In genomic region chr14:77906446-77906845, GRCh38 we compare ENCODE assay signal across 29 cellular contexts.
"Had no signal": no experiment of that assay in that cellular context is flagged by ENCODE, and none has a peak within 500 bp of the region (broad histone marks: within the 10 kb centered on the region; RNA-seq: fewer than 3 reads in every experiment).

No MANE protein-coding gene starts in this region.

- FAIRE-seq: urothelium cell line had no signal

- H3K4me1 ChIP-seq: suprapubic skin, testis, thyroid gland, tibial artery, tibial nerve, transverse colon, upper lobe of left lung, upper lobe of right lung, uterus, vagina had no signal

- H3K9me3 Mint-ChIP-seq: stimulated activated effector memory CD8-positive, alpha-beta T cell treated with anti-CD3 and anti-CD28 coated beads, Interleukin-12 subunit alpha, Interleukin-12 subunit beta, amount 100 ng/mL, for 72 hours; stimulated activated memory B cell treated with anti-CD40 and anti-IgM and Interleukin-4, amounts not matched to agents 10 μg/mL and 1 μg/mL and 100 μg/mL, for 72 hours; stimulated activated naive CD8-positive, alpha-beta T cell treated with anti-CD3 and anti-CD28 coated beads, Interleukin-15, amount 100 ng/mL, for 72 hours; stimulated activated naive CD8-positive, alpha-beta T cell treated with anti-CD3 and anti-CD28 coated beads, Interleukin-15, Interleukin-2, amounts not matched to agents 100 ng/mL and 50 ng/mL, for 24 hours; type B pancreatic cell had no signal

- H3K27me3 Mint-ChIP-seq: stimulated activated memory B cell treated with anti-CD40 and anti-IgM and Interleukin-4, amounts not matched to agents 10 μg/mL and 1 μg/mL and 100 μg/mL, for 72 hours; stimulated activated naive B cell treated with anti-CD40 and anti-IgM and Interleukin-4, amounts not matched to agents 10 μg/mL and 1 μg/mL and 100 μg/mL, for 72 hours; stimulated activated naive CD8-positive, alpha-beta T cell treated with anti-CD3 and anti-CD28 coated beads, Interleukin-15, amount 100 ng/mL, for 72 hours; stimulated activated naive CD8-positive, alpha-beta T cell treated with anti-CD3 and anti-CD28 coated beads, Interleukin-15, Interleukin-2, amounts not matched to agents 100 ng/mL and 50 ng/mL, for 24 hours had no signal

- DNase-seq: stimulated activated CD4-positive, alpha-beta T cell treated with anti-CD3 and anti-CD28 coated beads, Interleukin-2, amount 100 ng/mL, for 48 hours; stimulated activated CD4-positive, alpha-beta T cell treated with anti-CD3 and anti-CD28 coated beads, Interleukin-4, amount 100 ng/mL, for 1 hour; stimulated activated CD4-positive, alpha-beta T cell treated with anti-CD3 and anti-CD28 coated beads, Interleukin-4, amount 100 ng/mL, for 24 hours; stimulated activated CD4-positive, alpha-beta T cell treated with anti-CD3 and anti-CD28 coated beads, Interleukin-4, amount 100 ng/mL, for 4 hours; stimulated activated CD8-positive, alpha-beta memory T cell treated with anti-CD3 and anti-CD28 coated beads, Interleukin-4, amount 100 ng/mL, for 48 hours; stimulated activated naive B cell treated with anti-CD40 and anti-IgM and Interleukin-4, amounts not matched to agents 10 μg/mL and 1 μg/mL and 100 μg/mL, for 72 hours; stimulated activated naive CD4-positive, alpha-beta T cell; stimulated activated naive CD4-positive, alpha-beta T cell treated with Interleukin-2 at 50 U/mL for 16 hours; stimulated activated naive CD8-positive, alpha-beta T cell treated with anti-CD3 and anti-CD28 coated beads, Interleukin-15, amount 100 ng/mL, for 72 hours; stimulated activated naive CD8-positive, alpha-beta T cell treated with anti-CD3 and anti-CD28 coated beads, Interleukin-15, Interleukin-2, amounts not matched to agents 100 U/mL and 50 U/mL, for 24 hours; stomach; substantia nigra; testis; thyroid gland; tibial artery; transverse colon; trophoblast cell; upper lobe of left lung; upper lobe of right lung; uterus had no signal

- H3K4me1 Mint-ChIP-seq: stimulated activated naive CD8-positive, alpha-beta T cell treated with anti-CD3 and anti-CD28 coated beads, Interleukin-15, amount 100 ng/mL, for 72 hours had no signal

- H3K4me3 ChIP-seq: stomach, suprapubic skin, testis, thoracic aorta, thyroid gland, tibial artery, tibial nerve, transverse colon, upper lobe of left lung, upper lobe of right lung, uterus, vagina had no signal

- H3K27ac ChIP-seq: stomach, suprapubic skin, testis, thoracic aorta, thyroid gland, tibial artery, tibial nerve, transverse colon, upper lobe of left lung, upper lobe of right lung, uterus, vagina had no signal

- H3K36me3 Mint-ChIP-seq: stimulated activated effector memory CD8-positive, alpha-beta T cell treated with anti-CD3 and anti-CD28 coated beads, Interleukin-12 subunit alpha, Interleukin-12 subunit beta, amount 100 ng/mL, for 72 hours had no signal

- H3K4me3 Mint-ChIP-seq: stimulated activated effector memory CD8-positive, alpha-beta T cell treated with anti-CD3 and anti-CD28 coated beads, Interleukin-12 subunit alpha, Interleukin-12 subunit beta, amount 100 ng/mL, for 72 hours; stimulated activated memory B cell treated with anti-CD40 and anti-IgM and Interleukin-4, amounts not matched to agents 10 μg/mL and 1 μg/mL and 100 μg/mL, for 72 hours; stimulated activated naive B cell treated with anti-CD40 and anti-IgM and Interleukin-4, amounts not matched to agents 10 μg/mL and 1 μg/mL and 100 μg/mL, for 72 hours; stimulated activated naive CD8-positive, alpha-beta T cell treated with anti-CD3 and anti-CD28 coated beads, Interleukin-15, amount 100 ng/mL, for 72 hours; stimulated activated naive CD8-positive, alpha-beta T cell treated with anti-CD3 and anti-CD28 coated beads, Interleukin-15, Interleukin-2, amounts not matched to agents 100 ng/mL and 50 ng/mL, for 24 hours; type B pancreatic cell had no signal

- H3K9me3 ChIP-seq: stomach, suprapubic skin, testis, thoracic aorta, thyroid gland, tibial artery, tibial nerve, transverse colon, upper lobe of left lung, upper lobe of right lung, uterus had no signal

- H3K36me3 ChIP-seq: suprapubic skin, thoracic aorta, thyroid gland, transverse colon, upper lobe of left lung, upper lobe of right lung, uterus, vagina had no signal

- H3K27me3 ChIP-seq: stomach, suprapubic skin, testis, thyroid gland, tibial artery, tibial nerve, transverse colon, upper lobe of left lung, upper lobe of right lung, uterus, vagina had no signal

- H3K27ac Mint-ChIP-seq: stimulated activated effector memory CD8-positive, alpha-beta T cell treated with anti-CD3 and anti-CD28 coated beads, Interleukin-12 subunit alpha, Interleukin-12 subunit beta, amount 100 ng/mL, for 72 hours; stimulated activated memory B cell treated with anti-CD40 and anti-IgM and Interleukin-4, amounts not matched to agents 10 μg/mL and 1 μg/mL and 100 μg/mL, for 72 hours; stimulated activated naive B cell treated with anti-CD40 and anti-IgM and Interleukin-4, amounts not matched to agents 10 μg/mL and 1 μg/mL and 100 μg/mL, for 72 hours; stimulated activated naive CD8-positive, alpha-beta T cell treated with anti-CD3 and anti-CD28 coated beads, Interleukin-15, amount 100 ng/mL, for 72 hours; stimulated activated naive CD8-positive, alpha-beta T cell treated with anti-CD3 and anti-CD28 coated beads, Interleukin-15, Interleukin-2, amounts not matched to agents 100 ng/mL and 50 ng/mL, for 24 hours; type B pancreatic cell had no signal

- ATAC-seq: stimulated activated effector memory CD8-positive, alpha-beta T cell treated with anti-CD3 and anti-CD28 coated beads, Interleukin-12 subunit alpha, Interleukin-12 subunit beta, amount 100 ng/mL, for 72 hours; stimulated activated memory B cell treated with anti-CD40 and anti-IgM and Interleukin-4, amounts not matched to agents 10 μg/mL and 1 μg/mL and 100 μg/mL, for 72 hours; stimulated activated naive B cell treated with anti-CD40 and anti-IgM and Interleukin-4, amounts not matched to agents 10 μg/mL and 1 μg/mL and 100 μg/mL, for 72 hours; stimulated activated naive CD8-positive, alpha-beta T cell treated with anti-CD3 and anti-CD28 coated beads, Interleukin-15, amount 100 ng/mL, for 72 hours; stimulated activated naive CD8-positive, alpha-beta T cell treated with anti-CD3 and anti-CD28 coated beads, Interleukin-15, Interleukin-2, amounts not matched to agents 100 U/mL and 50 U/mL, for 24 hours; upper lobe of right lung had no signal
